9 cellular contexts compared by ENCODE assay signal in genomic region chr1:183195146-183195571, GRCh38. TPM values are rescaled to one million over a fixed set of nuclear protein-coding genes. Genes with fewer than 3 reads are reported as not detected.
A peak's percentile ranks its signal among the peaks of the same experiment; 100 is the strongest.
DNase-seq lines count a peak whose midpoint lies in the region; ATAC-seq and TF ChIP-seq lines count a peak whose summit lies in the region.
"Had no signal": no experiment of that assay in that cellular context is flagged by ENCODE, and none has a peak within 500 bp of the region (broad histone marks: within the 10 kb centered on the region; RNA-seq: fewer than 3 reads in every experiment).

No MANE protein-coding gene starts in this region.

- WGBS in stomach, 5 donors = 33 to 42% (median 35%) methylated on average over 3 of the region's 3 CpGs

- no peak overlapping the region for H3K4me3 ChIP-seq in GM06990 (replicated peaks; ENCODE audit: low read depth, low read length)
- H3K4me3 ChIP-seq in HUES48 (ENCODE audit: low read depth, low read length) = peak overlapping the region; percentile 0; the same call in 1 of the 2 replicates
- H3K4me3 ChIP-seq in stomach = no peak overlapping the region
- H3K4me3 ChIP-seq: pancreas had no signal

- no peak for TF ChIP-seq POLR2A in stomach (IDR thresholded peaks at IDR 0.05)

- no peak overlapping the region for H3K9ac ChIP-seq in HUES48 (ENCODE audit: low read depth, low read length)

- intact Hi-C loops in stomach (cut with DNase I; ENCODE audit: low total_unique reads) = no loop called here

- H3K9me3 ChIP-seq in HUES48 (ENCODE audit: control insufficient read depth, insufficient read depth, low read length) = no peaks in the 10 kb centered on the region
- H3K9me3 ChIP-seq in stomach = no peaks in the 10 kb centered on the region
- H3K9me3 ChIP-seq: pancreas had no signal

- peak; percentile 59 for DNase-seq in GM06990 (ENCODE audit: extremely low read depth, insufficient read length)
- peak; percentile 75 for DNase-seq in glomerular visceral epithelial cell (ENCODE audit: extremely low spot score)
- no peak for DNase-seq in midbrain (lab: John Stamatoyannopoulos, UW)
- DNase-seq in stomach = no peak
- DNase-seq in NCI-H748 (lab: John Stamatoyannopoulos, UW; ENCODE audit: unreplicated experiment) = no peak
- no peak for DNase-seq in NCI-H2227 (lab: John Stamatoyannopoulos, UW; ENCODE audit: unreplicated experiment)
- DNase-seq: pancreas had no signal

- peaks cover 28% of the 10 kb centered on the region for H3K4me1 ChIP-seq in HUES48 (ENCODE audit: control insufficient read depth, insufficient read depth, low read length)
- peaks cover 0 to 7% (median 0%) of the 10 kb centered on the region in 4 donors for H3K4me1 ChIP-seq in stomach
- H3K4me1 ChIP-seq: pancreas had no signal

- no peaks in the 10 kb centered on the region for H3K27me3 ChIP-seq in GM06990 (replicated peaks; ENCODE audit: control insufficient read depth, insufficient read depth, low read length)
- no peaks in the 10 kb centered on the region for H3K27me3 ChIP-seq in HUES48 (ENCODE audit: control insufficient read depth, insufficient read depth, low read length)
- H3K27me3 ChIP-seq in stomach = no peaks in the 10 kb centered on the region
- H3K27me3 ChIP-seq: pancreas had no signal

- TF ChIP-seq CTCF in GM06990 (IDR thresholded peaks at IDR 0.05; ENCODE audit: insufficient read depth, low read length, poor library complexity, severe bottlenecking) (no peak), stomach (IDR thresholded peaks at IDR 0.05) (no peak)

- TF ChIP-seq EP300 in stomach (IDR thresholded peaks at IDR 0.05) = no peak

- peak overlapping the region; percentile 26 for H3K27ac ChIP-seq in HUES48 (ENCODE audit: low read depth, low read length)
- H3K27ac ChIP-seq in stomach = peak overlapping the region in 2 of 5 donors; percentile 29 to 44
- H3K27ac ChIP-seq: pancreas had no signal

- peak; percentile 44 for ATAC-seq in GM21723 (IDR thresholded peaks at IDR 0.05; ENCODE audit: unreplicated experiment)

- H3K36me3 ChIP-seq in GM06990 (ENCODE audit: control insufficient read depth, insufficient read depth, low read length) (no peaks in the 10 kb centered on the region), HUES48 (ENCODE audit: control insufficient read depth, insufficient read depth, low read length) (no peaks in the 10 kb centered on the region), stomach (no peaks in the 10 kb centered on the region)
- H3K36me3 ChIP-seq: pancreas had no signal

RNA-seq across cellular contexts. Expression of gene LAMC2, which starts 9.1 kb away (rescaled TPM):
- 10 to 100 TPM in 4 of 5 donors, 1 to 10 TPM in 1; 5.3 to 21.3 (median 12.7) TPM for total RNA-seq in stomach
- 10 to 100 TPM in 1 of 3 donors, 1 to 10 TPM in 2; 2.0 to 18.7 (median 4.3) TPM for polyA plus RNA-seq in stomach

Comparison
In these comparisons a context has a peak if more than half of its experiments do, and no peak if none do; other contexts are left out.
1. DNase-seq: peak in GM06990 (single experiment) and glomerular visceral epithelial cell (single experiment); none in midbrain (single experiment), stomach (single experiment), NCI-H748 (single experiment) and NCI-H2227 (single experiment).